In the genomic region with DNA sequence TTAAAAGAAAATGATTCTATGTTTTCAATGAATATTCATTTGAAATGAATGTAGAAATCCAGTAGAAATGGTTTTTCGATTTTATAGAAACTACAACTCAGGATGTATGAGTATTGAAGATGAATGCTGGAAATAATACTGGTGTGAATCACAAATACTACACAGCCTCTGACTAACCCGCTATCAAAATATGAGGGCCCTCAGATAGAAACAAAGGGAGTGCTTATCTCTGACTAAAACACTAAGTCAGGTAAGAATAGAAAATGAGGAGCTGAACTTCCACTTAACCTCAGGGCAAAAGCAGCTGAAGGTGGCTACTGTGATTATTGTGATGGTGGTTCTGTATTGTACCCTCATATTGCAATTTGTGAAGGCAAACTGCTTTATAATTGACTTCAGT, we compare ENCODE assay signal across 18 cellular contexts.
DNase-seq lines count a peak whose midpoint lies in the region; ATAC-seq lines count a peak whose summit lies in the region.
"Had no signal": no experiment of that assay in that cellular context is flagged by ENCODE, and none has a peak within 500 bp of the region (broad histone marks: within the 10 kb centered on the region; RNA-seq: fewer than 3 reads in every experiment).

No MANE protein-coding gene starts in this region.

- intact Hi-C loops in right cardiac atrium (cut with DNase I), result no loop called here

- WGBS in right cardiac atrium, result 88% methylated on average over 2 of the region's 2 CpGs

- no peaks in the 10 kb centered on the region for H3K4me1 ChIP-seq in right cardiac atrium (ENCODE audit: control insufficient read depth, insufficient read depth, low read length)
- H3K4me1 ChIP-seq: A549, Peyer's patch had no signal

- peak; percentile 8 for DNase-seq in A172 (ENCODE audit: low spot score)
- DNase-seq in M059J (ENCODE audit: low read depth), result peak; percentile 2
- DNase-seq in astrocyte of the hippocampus (ENCODE audit: low read depth, low spot score), result peak; percentile 22
- DNase-seq in iris pigment epithelial cell (ENCODE audit: low read depth), result peak; percentile 61
- DNase-seq in glomerular visceral epithelial cell (ENCODE audit: extremely low spot score), result no peak
- DNase-seq in activated effector memory CD4-positive, alpha-beta T cell treated with Interleukin-2 at 50 U/mL for 16 hours, result no peak
- no peak for DNase-seq in stimulated activated CD4-positive, alpha-beta T cell treated with anti-CD3 and anti-CD28 coated beads, Interleukin-2, amount 100 ng/mL, for 48 hours
- no peak for DNase-seq in right cardiac atrium
- DNase-seq: CD4-positive, alpha-beta T cell; GOT3; MV-4-11; NCI-H1930; NCI-H2171; NCI-H446 treated with DMSO at 0.1 percent for 48 hours; Peyer's patch; Right ventricle myocardium superior had no signal

- no peak overlapping the region for H3K4me3 ChIP-seq in right cardiac atrium (ENCODE audit: low read length)
- H3K4me3 ChIP-seq: A549, Peyer's patch had no signal

- no peaks in the 10 kb centered on the region for H3K9me3 ChIP-seq in right cardiac atrium (ENCODE audit: control insufficient read depth, low read length)
- H3K9me3 ChIP-seq: A549, Peyer's patch had no signal

- H3K27ac ChIP-seq in right cardiac atrium (ENCODE audit: low read length), result no peak overlapping the region
- H3K27ac ChIP-seq: A549, Peyer's patch had no signal

- no peaks in the 10 kb centered on the region for H3K27me3 ChIP-seq in right cardiac atrium (ENCODE audit: control insufficient read depth, insufficient read depth)
- H3K27me3 ChIP-seq: Peyer's patch had no signal

- no peak for ATAC-seq in right cardiac atrium
- ATAC-seq: A549, HCT116 had no signal

Comparison
In these comparisons a context has a peak if more than half of its experiments do, and no peak if none do; other contexts are left out.
1. DNase-seq: peak in A172 (single experiment), M059J (single experiment), astrocyte of the hippocampus (single experiment) and iris pigment epithelial cell (single experiment); none in glomerular visceral epithelial cell (single experiment), activated effector memory CD4-positive, alpha-beta T cell treated with Interleukin-2 at 50 U/mL for 16 hours (single experiment), stimulated activated CD4-positive, alpha-beta T cell treated with anti-CD3 and anti-CD28 coated beads, Interleukin-2, amount 100 ng/mL, for 48 hours (0 of 2) and right cardiac atrium (0 of 3).